16 cellular contexts compared by ENCODE assay signal in the genomic region with DNA sequence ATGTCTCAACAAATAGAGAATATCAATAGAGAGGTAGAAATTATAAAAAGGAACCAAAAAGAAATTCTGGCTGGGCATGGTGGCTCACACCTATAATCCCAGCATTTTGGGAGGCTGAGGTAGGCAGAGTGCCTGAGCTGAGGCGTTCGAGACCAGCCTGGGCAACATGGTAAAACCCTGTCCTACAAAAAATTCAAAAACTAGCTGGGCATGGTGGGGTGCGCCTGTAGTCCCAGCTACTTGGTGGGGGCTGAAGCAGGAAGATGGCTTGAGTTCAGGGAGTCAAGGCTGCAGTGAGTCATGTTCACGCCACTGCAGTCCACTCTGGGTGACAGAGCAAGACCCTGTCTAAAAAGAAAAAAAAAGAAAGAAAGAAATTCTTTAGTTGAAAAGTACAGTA. TPM values are rescaled to one million over a fixed set of nuclear protein-coding genes. Genes with fewer than 3 reads are reported as not detected.
DNase-seq lines count a peak whose midpoint lies in the region; ATAC-seq, FAIRE-seq and TF ChIP-seq lines count a peak whose summit lies in the region.
"Had no signal": no experiment of that assay in that cellular context is flagged by ENCODE, and none has a peak within 500 bp of the region (broad histone marks: within the 10 kb centered on the region; RNA-seq: fewer than 3 reads in every experiment).

No MANE protein-coding gene starts in this region.

- no peak overlapping the region for H3K4me3 ChIP-seq in Peyer's patch
- H3K4me3 ChIP-seq: BLaER1 had no signal

- H3K36me3 Mint-ChIP-seq in activated T-cell treated with anti-CD3 and anti-CD28 coated beads, Interleukin-2, amount 50 U/mL, for 72 hours (ENCODE audit: insufficient read depth in 2 of 2): peaks cover 22 to 45% of the 10 kb centered on the region in 2 donors
- H3K36me3 Mint-ChIP-seq in stimulated activated naive B cell treated with anti-CD40 and anti-IgM and Interleukin-4, amounts not matched to agents 10 μg/mL and 1 μg/mL and 100 μg/mL, for 72 hours: peaks cover 73 to 91% of the 10 kb centered on the region in 2 donors

- no peak for ATAC-seq in activated T-cell treated with anti-CD3 and anti-CD28 coated beads, Interleukin-2, amount 50 U/mL, for 72 hours (replicated peaks in 1 of 2)
- ATAC-seq in stimulated activated naive B cell treated with anti-CD40 and anti-IgM and Interleukin-4, amounts not matched to agents 10 μg/mL and 1 μg/mL and 100 μg/mL, for 72 hours (replicated peaks): no peak

- no peaks in the 10 kb centered on the region for H3K27me3 Mint-ChIP-seq in activated T-cell treated with anti-CD3 and anti-CD28 coated beads, Interleukin-2, amount 50 U/mL, for 72 hours (ENCODE audit: low read depth)
- H3K27me3 Mint-ChIP-seq in stimulated activated naive B cell treated with anti-CD40 and anti-IgM and Interleukin-4, amounts not matched to agents 10 μg/mL and 1 μg/mL and 100 μg/mL, for 72 hours: no peaks in the 10 kb centered on the region
- H3K27me3 Mint-ChIP-seq: CD4-positive, alpha-beta memory T cell had no signal

- H3K36me3 ChIP-seq in Peyer's patch: peaks cover 0 to 86% (median 0%) of the 10 kb centered on the region in 3 donors

- H3K4me1 Mint-ChIP-seq in activated T-cell treated with anti-CD3 and anti-CD28 coated beads, Interleukin-2, amount 50 U/mL, for 72 hours (ENCODE audit: low read depth): peaks cover 4% of the 10 kb centered on the region
- no peaks in the 10 kb centered on the region for H3K4me1 Mint-ChIP-seq in stimulated activated naive B cell treated with anti-CD40 and anti-IgM and Interleukin-4, amounts not matched to agents 10 μg/mL and 1 μg/mL and 100 μg/mL, for 72 hours
- H3K4me1 Mint-ChIP-seq: CD14-positive monocyte had no signal

- no peak for FAIRE-seq in GM19239 (lab: Jason Lieb, UNC)

- no peak overlapping the region for H3K27ac ChIP-seq in Peyer's patch
- H3K27ac ChIP-seq: BLaER1 had no signal

- peak overlapping the region; percentile 59 for H3K27ac Mint-ChIP-seq in activated T-cell treated with anti-CD3 and anti-CD28 coated beads, Interleukin-2, amount 50 U/mL, for 72 hours
- H3K27ac Mint-ChIP-seq in stimulated activated naive B cell treated with anti-CD40 and anti-IgM and Interleukin-4, amounts not matched to agents 10 μg/mL and 1 μg/mL and 100 μg/mL, for 72 hours: peak overlapping the region; percentile 26
- H3K27ac Mint-ChIP-seq: CD14-positive monocyte had no signal

- H3K9me3 ChIP-seq in Peyer's patch: no peaks in the 10 kb centered on the region

- H3K4me1 ChIP-seq in Peyer's patch: no peaks in the 10 kb centered on the region

- H3K9me3 Mint-ChIP-seq in activated T-cell treated with anti-CD3 and anti-CD28 coated beads, Interleukin-2, amount 50 U/mL, for 72 hours: peaks cover 0 to 5% of the 10 kb centered on the region in 2 donors
- H3K9me3 Mint-ChIP-seq in stimulated activated naive B cell treated with anti-CD40 and anti-IgM and Interleukin-4, amounts not matched to agents 10 μg/mL and 1 μg/mL and 100 μg/mL, for 72 hours: peaks cover 9 to 16% of the 10 kb centered on the region in 2 donors

- no peak for DNase-seq in activated T-cell treated with anti-CD3 and anti-CD28 coated beads, Interleukin-2, amount 50 U/mL, for 72 hours
- DNase-seq in activated T-cell treated with anti-CD3 and anti-CD28 coated beads, Interleukin-2, amount 50 U/mL, for 48 hours: no peak
- peak in 2 of 3 donors; percentile 2 to 10 for DNase-seq in Peyer's patch
- peak; percentile 30 for DNase-seq in mesenteric fat pad (ENCODE audit: low spot score)
- no peak for DNase-seq in stimulated activated naive B cell treated with anti-CD40 and anti-IgM and Interleukin-4, amounts not matched to agents 10 μg/mL and 1 μg/mL and 100 μg/mL, for 72 hours
- DNase-seq in GM19239 (ENCODE audit: insufficient read length, low spot score): no peak
- DNase-seq in kidney tubule cell (ENCODE audit: low spot score): no peak
- no peak for DNase-seq in SK-N-DZ (ENCODE audit: low spot score)
- DNase-seq: 8988T; CD4-positive, alpha-beta memory T cell; DMS79 treated with DMSO at 0.1 percent for 48 hours; GF-D8; GOT3; H7 had no signal

- no peaks in the 10 kb centered on the region for H3K27me3 ChIP-seq in Peyer's patch
- H3K27me3 ChIP-seq: BLaER1 had no signal

- TF ChIP-seq POLR2A in Peyer's patch (IDR thresholded peaks at IDR 0.05): no peak

- TF ChIP-seq CTCF in Peyer's patch (IDR thresholded peaks at IDR 0.05): no peak

- no peak overlapping the region for H3K4me3 Mint-ChIP-seq in activated T-cell treated with anti-CD3 and anti-CD28 coated beads, Interleukin-2, amount 50 U/mL, for 72 hours
- H3K4me3 Mint-ChIP-seq in stimulated activated naive B cell treated with anti-CD40 and anti-IgM and Interleukin-4, amounts not matched to agents 10 μg/mL and 1 μg/mL and 100 μg/mL, for 72 hours: no peak overlapping the region
- H3K4me3 Mint-ChIP-seq: CD14-positive monocyte; CD4-positive, alpha-beta memory T cell had no signal

RNA-seq across cellular contexts. Expression of gene IPPK, which starts 24.9 kb away (rescaled TPM):
- 10 to 100 TPM; 12.2 to 14.9 TPM for total RNA-seq in activated T-cell treated with anti-CD3 and anti-CD28 coated beads, Interleukin-2, amount 50 U/mL, for 72 hours
- total RNA-seq in Peyer's patch: 10 to 100 TPM in 2 of 4 donors, 1 to 10 TPM in 2; 6.3 to 15.7 (median 10.1) TPM
- 10.1 TPM for total RNA-seq in mesenteric fat pad
- polyA plus RNA-seq in SK-N-DZ (2014; cell fraction: cytosol; rRNA removed): 6.4 and 7.6 TPM in 2 replicates
- polyA plus RNA-seq in SK-N-DZ (2014; cell fraction: nucleus; rRNA removed): 20.0 and 32.8 TPM in 2 replicates

Comparison
In these comparisons a context has a peak if more than half of its experiments do, and no peak if none do; other contexts are left out.
1. DNase-seq: peak in Peyer's patch (2 of 3) and mesenteric fat pad (single experiment); none in activated T-cell treated with anti-CD3 and anti-CD28 coated beads, Interleukin-2, amount 50 U/mL, for 72 hours (0 of 2), activated T-cell treated with anti-CD3 and anti-CD28 coated beads, Interleukin-2, amount 50 U/mL, for 48 hours (0 of 2), stimulated activated naive B cell treated with anti-CD40 and anti-IgM and Interleukin-4, amounts not matched to agents 10 μg/mL and 1 μg/mL and 100 μg/mL, for 72 hours (single experiment), GM19239 (single experiment), kidney tubule cell (single experiment) and SK-N-DZ (single experiment).